In genomic region chr10:73867871-73868631, GRCh38 we compare ENCODE assay signal across 10 cellular contexts. TPM values are rescaled to one million over a fixed set of nuclear protein-coding genes. Genes with fewer than 3 reads are reported as not detected.
A peak's percentile ranks its signal among the peaks of the same experiment; 100 is the strongest.
DNase-seq lines count a peak whose midpoint lies in the region; ATAC-seq, FAIRE-seq and TF ChIP-seq lines count a peak whose summit lies in the region.
"Had no signal": no experiment of that assay in that cellular context is flagged by ENCODE, and none has a peak within 500 bp of the region (broad histone marks: within the 10 kb centered on the region; RNA-seq: fewer than 3 reads in every experiment).

No MANE protein-coding gene starts in this region.

- no peak overlapping the region for H2AFZ ChIP-seq in smooth muscle cell (ENCODE audit: low read depth)

- H3K4me3 ChIP-seq in heart right ventricle: peak overlapping the region in 1 of 10 donors; percentile 22
- no peak overlapping the region for H3K4me3 ChIP-seq in skin epidermis
- no peak overlapping the region for H3K4me3 ChIP-seq in smooth muscle cell
- no peak overlapping the region for H3K4me3 ChIP-seq in pancreas
- no peak overlapping the region for H3K4me3 ChIP-seq in HAP-1

- H3K79me2 ChIP-seq in smooth muscle cell (ENCODE audit: low read depth): peaks cover 3% of the 10 kb centered on the region

- in situ Hi-C loops in G401 (cut with HindIII; ENCODE audit: low sequenced_read_pairs) (no loop called here), HAP-1 (cut with MboI; ENCODE audit: low sequenced_read_pairs) (no loop called here)

- no peak overlapping the region for H3K4me2 ChIP-seq in smooth muscle cell

- peaks cover 22% of the 10 kb centered on the region for H4K20me1 ChIP-seq in smooth muscle cell (ENCODE audit: low read depth)

- peaks cover 5 to 70% (median 44%) of the 10 kb centered on the region in 9 donors for H3K4me1 ChIP-seq in heart right ventricle
- H3K4me1 ChIP-seq in smooth muscle cell (ENCODE audit: low read depth): no peaks in the 10 kb centered on the region
- peaks cover 0 to 3% (median 0%) of the 10 kb centered on the region in 3 donors for H3K4me1 ChIP-seq in pancreas
- no peaks in the 10 kb centered on the region for H3K4me1 ChIP-seq in HAP-1

- H3K9ac ChIP-seq in smooth muscle cell (ENCODE audit: low read depth): no peak overlapping the region

- H3K27me3 ChIP-seq in heart right ventricle (no peaks in the 10 kb centered on the region), smooth muscle cell (ENCODE audit: low read depth) (no peaks in the 10 kb centered on the region), pancreas (no peaks in the 10 kb centered on the region), HAP-1 (ENCODE audit: low read depth) (no peaks in the 10 kb centered on the region)
- H3K27me3 ChIP-seq: brain microvascular endothelial cell had no signal

- DNase-seq in G401 (ENCODE audit: low spot score): peak; percentile 19
- no peak for DNase-seq in activated CD8-positive, alpha-beta T cell treated with anti-CD3 and anti-CD28 coated beads for 36 hours
- DNase-seq in heart right ventricle: peak in 1 of 2 donors; percentile 43
- no peak for DNase-seq in smooth muscle cell (lab: John Stamatoyannopoulos, UW; ENCODE audit: unreplicated experiment)
- DNase-seq in pancreas: no peak
- no peak for DNase-seq in HAP-1 (ENCODE audit: low spot score in 2 of 2)
- DNase-seq: brain microvascular endothelial cell had no signal

- peaks cover 82% of the 10 kb centered on the region for H3K4me1 Mint-ChIP-seq in activated CD8-positive, alpha-beta T cell treated with anti-CD3 and anti-CD28 coated beads for 36 hours (ENCODE audit: low read depth)

- peak overlapping the region; percentile 99 for H3K27ac Mint-ChIP-seq in activated CD8-positive, alpha-beta T cell treated with anti-CD3 and anti-CD28 coated beads for 36 hours
- H3K27ac Mint-ChIP-seq: nephron had no signal

- peak overlapping the region in 6 of 10 donors; percentile 8 to 89 (median 70) for H3K27ac ChIP-seq in heart right ventricle
- peak overlapping the region in 15 of 21 experiments; percentile 14 to 93 (median 70) for H3K27ac ChIP-seq in skin epidermis
- H3K27ac ChIP-seq in smooth muscle cell (ENCODE audit: low read depth): no peak overlapping the region
- H3K27ac ChIP-seq in pancreas: no peak overlapping the region
- H3K27ac ChIP-seq: brain microvascular endothelial cell had no signal

- no peak for ATAC-seq in activated CD8-positive, alpha-beta T cell treated with anti-CD3 and anti-CD28 coated beads for 36 hours
- ATAC-seq in heart right ventricle: peak in 7 of 8 donors; percentile 32 to 74 (median 57)
- no peak for ATAC-seq in pancreas
- no peak for ATAC-seq in HG02884 (IDR thresholded peaks at IDR 0.05; ENCODE audit: unreplicated experiment)

- POLR2A ChIA-PET in activated CD8-positive, alpha-beta T cell treated with anti-CD3 and anti-CD28 coated beads for 36 hours (lab: Charles Lee): interaction anchor here (1.7 to 2.0 kb wide), 2 partner anchors 9 to 16 kb away, joined by 4 to 5 read pairs; no protein-coding TSS in a partner anchor

- 70 to 74% methylated on average over 11 of the region's 11 CpGs for WGBS in heart right ventricle, 2 donors
- WGBS in smooth muscle cell (ENCODE audit: low lambda C conversion rate): 96% methylated on average over 11 of the region's 11 CpGs
- WGBS in pancreas, 2 donors: 86 to 90% methylated on average over 11 of the region's 11 CpGs

- no peaks in the 10 kb centered on the region for H3F3A ChIP-seq in smooth muscle cell (ENCODE audit: low read depth)

- CTCF ChIA-PET in activated CD8-positive, alpha-beta T cell treated with anti-CD3 and anti-CD28 coated beads for 36 hours (lab: Charles Lee): interaction anchor here (0.5 to 1.6 kb wide), 4 partner anchors 12 to 274 kb away, joined by 3 to 11 read pairs (median 5); no protein-coding TSS in a partner anchor

- TF ChIP-seq CTCF in activated CD8-positive, alpha-beta T cell treated with anti-CD3 and anti-CD28 coated beads for 36 hours (IDR thresholded peaks at IDR 0.05): no peak
- TF ChIP-seq CTCF in heart right ventricle (IDR thresholded peaks at IDR 0.05): no peak
- no peak for TF ChIP-seq CTCF in smooth muscle cell (IDR thresholded peaks at IDR 0.05; ENCODE audit: borderline replicate concordance, insufficient read depth, poor library complexity, severe bottlenecking)
- TF ChIP-seq CTCF in pancreas (IDR thresholded peaks at IDR 0.05): no peak

- H3K9me3 Mint-ChIP-seq in activated CD8-positive, alpha-beta T cell treated with anti-CD3 and anti-CD28 coated beads for 36 hours: no peaks in the 10 kb centered on the region
- H3K9me3 Mint-ChIP-seq: nephron had no signal

- intact Hi-C loops in activated CD8-positive, alpha-beta T cell treated with anti-CD3 and anti-CD28 coated beads for 36 hours (cut with micrococcal nuclease): no loop called here
- intact Hi-C loops in heart right ventricle (cut with DNase I): no loop called here
- intact Hi-C loops in pancreas (cut with DNase I): no loop called here

- no peaks in the 10 kb centered on the region for H3K27me3 Mint-ChIP-seq in activated CD8-positive, alpha-beta T cell treated with anti-CD3 and anti-CD28 coated beads for 36 hours

- H3K9me3 ChIP-seq in heart right ventricle (no peaks in the 10 kb centered on the region), smooth muscle cell (replicated peaks; ENCODE audit: low read depth) (no peaks in the 10 kb centered on the region), pancreas (no peaks in the 10 kb centered on the region), HAP-1 (no peaks in the 10 kb centered on the region)

- peaks cover 26% of the 10 kb centered on the region for H3K36me3 Mint-ChIP-seq in activated CD8-positive, alpha-beta T cell treated with anti-CD3 and anti-CD28 coated beads for 36 hours (ENCODE audit: low read depth)

- no peak overlapping the region for H3K4me3 Mint-ChIP-seq in activated CD8-positive, alpha-beta T cell treated with anti-CD3 and anti-CD28 coated beads for 36 hours
- H3K4me3 Mint-ChIP-seq: nephron had no signal

- FAIRE-seq in pancreas (lab: Jason Lieb, UNC): no peak

- H3K36me3 ChIP-seq in heart right ventricle: peaks cover 0 to 50% (median 0%) of the 10 kb centered on the region in 9 donors
- no peaks in the 10 kb centered on the region for H3K36me3 ChIP-seq in smooth muscle cell (ENCODE audit: low read depth)
- H3K36me3 ChIP-seq in pancreas: no peaks in the 10 kb centered on the region
- peaks cover 4% of the 10 kb centered on the region; the same call in 1 of the 2 replicates for H3K36me3 ChIP-seq in HAP-1 (replicated peaks)

RNA-seq across cellular contexts. Expression of gene CAMK2G, which starts 6.3 kb away (rescaled TPM):
- 9.0 and 11.8 TPM in 2 replicates for total RNA-seq in G401 (2014; rRNA removed; shearing (Covaris generic))
- 10 to 100 TPM; 17.8 to 18.5 TPM for total RNA-seq in activated CD8-positive, alpha-beta T cell treated with anti-CD3 and anti-CD28 coated beads for 36 hours
- total RNA-seq in heart right ventricle: 10 to 100 TPM in 9 of 10 donors, 1 to 10 TPM in 1; 9.4 to 16.7 (median 12.7) TPM
- polyA plus RNA-seq in heart right ventricle: 1 to 10 TPM; 8.5 to 9.9 TPM
- 10.5 and 10.8 TPM in 2 replicates for total RNA-seq in smooth muscle cell
- polyA plus RNA-seq in smooth muscle cell: 2.2 and 4.0 TPM in 2 replicates
- total RNA-seq in pancreas: 10 to 100 TPM in 1 of 6 donors, 1 to 10 TPM in 5; 5.3 to 10.5 (median 7.6) TPM
- 10 to 100 TPM in 1 of 2 donors, 1 to 10 TPM in 1; 9.0 to 18.4 TPM for polyA plus RNA-seq in pancreas

RNA-seq across cellular contexts. Expression of gene PLAU, which starts 42.9 kb away (rescaled TPM):
- total RNA-seq in G401 (2014; rRNA removed; shearing (Covaris generic)): 124 and 143 TPM in 2 replicates
- under 1 TPM; 0.41 to 0.47 TPM for total RNA-seq in activated CD8-positive, alpha-beta T cell treated with anti-CD3 and anti-CD28 coated beads for 36 hours
- total RNA-seq in heart right ventricle (10 to 100 TPM in 2 of 10 donors, 1 to 10 TPM in 8; 4.4 to 44.3 (median 9.1) TPM), smooth muscle cell (4.1 and 10.7 TPM in 2 replicates), pancreas (10 to 100 TPM in 2 of 6 donors, 1 to 10 TPM in 4; 1.5 to 16.3 (median 3.6) TPM)
- polyA plus RNA-seq in heart right ventricle (10 to 100 TPM in 1 of 2 donors, 1 to 10 TPM in 1; 5.6 to 10.4 TPM), smooth muscle cell (9.2 and 28.9 TPM in 2 replicates), pancreas (1 to 10 TPM; 3.0 to 6.4 TPM)

RNA-seq across cellular contexts. Expression of gene NDST2, which starts 56.7 kb away (rescaled TPM):
- 3.7 and 6.9 TPM in 2 replicates for total RNA-seq in G401 (2014; rRNA removed; shearing (Covaris generic))
- total RNA-seq in activated CD8-positive, alpha-beta T cell treated with anti-CD3 and anti-CD28 coated beads for 36 hours: 10 to 100 TPM; 51.1 to 53.5 TPM
- total RNA-seq in heart right ventricle (10 to 100 TPM in 8 of 10 donors, 1 to 10 TPM in 2; 8.3 to 15.7 (median 11.5) TPM), smooth muscle cell (12.4 and 13.3 TPM in 2 replicates), pancreas (10 to 100 TPM in 3 of 6 donors, 1 to 10 TPM in 3; 7.8 to 20.5 (median 10.2) TPM)
- polyA plus RNA-seq in heart right ventricle (10 to 100 TPM in 1 of 2 donors, 1 to 10 TPM in 1; 7.2 to 12.9 TPM), smooth muscle cell (11.1 and 15.2 TPM in 2 replicates), pancreas (10 to 100 TPM; 12.6 to 17.7 TPM)

Comparison
In these comparisons a context has a peak if more than half of its experiments do, and no peak if none do; other contexts are left out.
1. ATAC-seq: peak in heart right ventricle (7 of 8); none in activated CD8-positive, alpha-beta T cell treated with anti-CD3 and anti-CD28 coated beads for 36 hours (single experiment), pancreas (0 of 4) and HG02884 (single experiment).
2. H3K27ac ChIP-seq: peak in heart right ventricle (6 of 10) and skin epidermis (15 of 21); none in smooth muscle cell (single experiment) and pancreas (0 of 4).